Comparison of ENCODE assay signal across 15 cellular contexts in genomic region chr13:20404488-20405222, GRCh38.
DNase-seq lines count a peak whose midpoint lies in the region; ATAC-seq and TF ChIP-seq lines count a peak whose summit lies in the region.
"Had no signal": no experiment of that assay in that cellular context is flagged by ENCODE, and none has a peak within 500 bp of the region (broad histone marks: within the 10 kb centered on the region; RNA-seq: fewer than 3 reads in every experiment).

No MANE protein-coding gene starts in this region.

- intact Hi-C loops in esophagus squamous epithelium (cut with DNase I): no loop called here
- intact Hi-C loops in natural killer cell (cut with micrococcal nuclease): no loop called here

- no peak overlapping the region for H3K4me3 ChIP-seq in esophagus squamous epithelium
- no peak overlapping the region for H3K4me3 ChIP-seq in trophoblast cell (ENCODE audit: low read depth, low read length)

- H3K4me2 ChIP-seq in trophoblast cell (ENCODE audit: low read length): no peak overlapping the region

- H3K9me3 ChIP-seq in esophagus squamous epithelium (no peaks in the 10 kb centered on the region), trophoblast cell (ENCODE audit: insufficient read depth, low read depth, low read length) (no peaks in the 10 kb centered on the region)

- H3K4me1 ChIP-seq in esophagus squamous epithelium (peaks cover 32 to 77% (median 32%) of the 10 kb centered on the region in 3 donors), trophoblast cell (ENCODE audit: control insufficient read depth in 1 of 2, insufficient read depth in 2 of 2, low read length in 2 of 2) (peaks cover 35% of the 10 kb centered on the region in 2 experiments)

- no peaks in the 10 kb centered on the region for H3K27me3 ChIP-seq in esophagus squamous epithelium
- no peaks in the 10 kb centered on the region for H3K27me3 ChIP-seq in trophoblast cell (ENCODE audit: insufficient read depth, low read length)

- H2AFZ ChIP-seq in trophoblast cell (ENCODE audit: insufficient read depth, low read length, poor library complexity): no peak overlapping the region

- H3K36me3 ChIP-seq in esophagus squamous epithelium: peaks cover 0 to 13% (median 0%) of the 10 kb centered on the region in 3 donors
- no peaks in the 10 kb centered on the region for H3K36me3 ChIP-seq in trophoblast cell (ENCODE audit: control insufficient read depth in 1 of 2, insufficient read depth in 2 of 2, low read length in 2 of 2)

- H4K12ac ChIP-seq in trophoblast cell (ENCODE audit: low read depth, low read length): no peak overlapping the region

- no peak for TF ChIP-seq POLR2A in esophagus squamous epithelium (IDR thresholded peaks at IDR 0.05)

- ATAC-seq in stimulated activated naive B cell treated with anti-CD40 and anti-IgM and Interleukin-4, amounts not matched to agents 10 μg/mL and 1 μg/mL and 100 μg/mL, for 72 hours (replicated peaks): no peak
- no peak for ATAC-seq in natural killer cell
- ATAC-seq in stimulated activated naive CD8-positive, alpha-beta T cell treated with anti-CD3 and anti-CD28 coated beads, Interleukin-15, amount 100 ng/mL, for 72 hours: no peak
- ATAC-seq: HCT116 had no signal

- H3K14ac ChIP-seq in trophoblast cell (ENCODE audit: low read length): no peak overlapping the region

- no peak overlapping the region for H2BK5ac ChIP-seq in trophoblast cell (ENCODE audit: low read depth, low read length, poor library complexity)

- TF ChIP-seq CTCF in esophagus squamous epithelium (IDR thresholded peaks at IDR 0.05) (no peak), natural killer cell (IDR thresholded peaks at IDR 0.05) (no peak)

- no peaks in the 10 kb centered on the region for H3K27me3 Mint-ChIP-seq in activated T-cell treated with anti-CD3 and anti-CD28 coated beads, Interleukin-2, amount 50 U/mL, for 24 hours
- H3K27me3 Mint-ChIP-seq in stimulated activated naive B cell treated with anti-CD40 and anti-IgM and Interleukin-4, amounts not matched to agents 10 μg/mL and 1 μg/mL and 100 μg/mL, for 72 hours: no peaks in the 10 kb centered on the region
- no peaks in the 10 kb centered on the region for H3K27me3 Mint-ChIP-seq in natural killer cell (ENCODE audit: low read depth in 2 of 2)
- peaks cover 8% of the 10 kb centered on the region for H3K27me3 Mint-ChIP-seq in stimulated activated naive CD8-positive, alpha-beta T cell treated with anti-CD3 and anti-CD28 coated beads, Interleukin-15, amount 100 ng/mL, for 72 hours
- H3K27me3 Mint-ChIP-seq: CD4-positive, alpha-beta T cell had no signal

- no peak overlapping the region for H3K9ac ChIP-seq in trophoblast cell (ENCODE audit: low read length)

- no peak overlapping the region for H3K27ac Mint-ChIP-seq in activated T-cell treated with anti-CD3 and anti-CD28 coated beads, Interleukin-2, amount 50 U/mL, for 24 hours
- H3K27ac Mint-ChIP-seq in stimulated activated naive B cell treated with anti-CD40 and anti-IgM and Interleukin-4, amounts not matched to agents 10 μg/mL and 1 μg/mL and 100 μg/mL, for 72 hours: no peak overlapping the region
- no peak overlapping the region for H3K27ac Mint-ChIP-seq in natural killer cell
- H3K27ac Mint-ChIP-seq in stimulated activated naive CD8-positive, alpha-beta T cell treated with anti-CD3 and anti-CD28 coated beads, Interleukin-15, amount 100 ng/mL, for 72 hours: no peak overlapping the region
- H3K27ac Mint-ChIP-seq: CD4-positive, alpha-beta T cell had no signal

- H3K27ac ChIP-seq in esophagus squamous epithelium (peak overlapping the region in 3 of 4 donors; percentile 62 to 79 (median 70)), trophoblast cell (ENCODE audit: low read depth, low read length) (no peak overlapping the region)
- H3K27ac ChIP-seq: HL-60 had no signal

- H3K79me1 ChIP-seq in trophoblast cell (ENCODE audit: low read length): peaks cover 23% of the 10 kb centered on the region

- H4K8ac ChIP-seq in trophoblast cell (ENCODE audit: low read depth, low read length): no peak overlapping the region

- no peak overlapping the region for H3K4me3 Mint-ChIP-seq in activated T-cell treated with anti-CD3 and anti-CD28 coated beads, Interleukin-2, amount 50 U/mL, for 24 hours
- H3K4me3 Mint-ChIP-seq in stimulated activated naive B cell treated with anti-CD40 and anti-IgM and Interleukin-4, amounts not matched to agents 10 μg/mL and 1 μg/mL and 100 μg/mL, for 72 hours: no peak overlapping the region
- no peak overlapping the region for H3K4me3 Mint-ChIP-seq in natural killer cell
- no peak overlapping the region for H3K4me3 Mint-ChIP-seq in stimulated activated naive CD8-positive, alpha-beta T cell treated with anti-CD3 and anti-CD28 coated beads, Interleukin-15, amount 100 ng/mL, for 72 hours
- H3K4me3 Mint-ChIP-seq: CD4-positive, alpha-beta T cell had no signal

- H2AK5ac ChIP-seq in trophoblast cell (ENCODE audit: low read length): no peak overlapping the region

- no peak overlapping the region for H3K4ac ChIP-seq in trophoblast cell (ENCODE audit: low read depth, low read length)

- H3K4me1 Mint-ChIP-seq in activated T-cell treated with anti-CD3 and anti-CD28 coated beads, Interleukin-2, amount 50 U/mL, for 24 hours (ENCODE audit: low read depth): peaks cover 16% of the 10 kb centered on the region
- H3K4me1 Mint-ChIP-seq in stimulated activated naive B cell treated with anti-CD40 and anti-IgM and Interleukin-4, amounts not matched to agents 10 μg/mL and 1 μg/mL and 100 μg/mL, for 72 hours: peaks cover 0 to 6% of the 10 kb centered on the region in 2 donors
- peaks cover 7 to 10% of the 10 kb centered on the region in 2 donors for H3K4me1 Mint-ChIP-seq in natural killer cell
- peaks cover 28% of the 10 kb centered on the region for H3K4me1 Mint-ChIP-seq in stimulated activated naive CD8-positive, alpha-beta T cell treated with anti-CD3 and anti-CD28 coated beads, Interleukin-15, amount 100 ng/mL, for 72 hours

- peaks cover 5% of the 10 kb centered on the region for H3K36me3 Mint-ChIP-seq in activated T-cell treated with anti-CD3 and anti-CD28 coated beads, Interleukin-2, amount 50 U/mL, for 24 hours (ENCODE audit: low read depth)
- H3K36me3 Mint-ChIP-seq in stimulated activated naive B cell treated with anti-CD40 and anti-IgM and Interleukin-4, amounts not matched to agents 10 μg/mL and 1 μg/mL and 100 μg/mL, for 72 hours: peaks cover 1 to 5% of the 10 kb centered on the region in 2 donors
- no peaks in the 10 kb centered on the region for H3K36me3 Mint-ChIP-seq in natural killer cell

- 93 to 100% methylated on average over 1 to 10 of the region's 13 CpGs for WGBS in esophagus squamous epithelium, 2 donors
- WGBS in trophoblast cell (ENCODE audit: extremely low coverage, insufficient coverage, insufficient read length): no CpG with 5 or more reads among the region's 13 CpGs

- no peak overlapping the region for H3K23ac ChIP-seq in trophoblast cell (ENCODE audit: low read length)

- H2BK12ac ChIP-seq in trophoblast cell (ENCODE audit: low read length): no peak overlapping the region

- H3K18ac ChIP-seq in trophoblast cell (ENCODE audit: low read length): no peak overlapping the region

- H3K79me2 ChIP-seq in trophoblast cell (ENCODE audit: control insufficient read depth, insufficient read depth, low read length, poor library complexity): no peaks in the 10 kb centered on the region

- peak; percentile 7 for DNase-seq in activated T-cell treated with anti-CD3 and anti-CD28 coated beads, Interleukin-2, amount 50 U/mL, for 24 hours
- DNase-seq in activated T-cell treated with anti-CD3 and anti-CD28 coated beads for 4 hours (no peak), esophagus squamous epithelium (lab: John Stamatoyannopoulos, UW) (no peak), trophoblast cell (peak; percentile 54 to 85), natural killer cell (no peak), hepatic stellate cell (ENCODE audit: low spot score) (no peak)
- DNase-seq in stimulated activated naive B cell treated with anti-CD40 and anti-IgM and Interleukin-4, amounts not matched to agents 10 μg/mL and 1 μg/mL and 100 μg/mL, for 72 hours: no peak
- no peak for DNase-seq in stimulated activated naive CD8-positive, alpha-beta T cell treated with anti-CD3 and anti-CD28 coated beads, Interleukin-15, amount 100 ng/mL, for 72 hours
- DNase-seq: ACHN; C1 segment of cervical spinal cord; Calu3; CD4-positive, alpha-beta T cell; DMS 273 treated with DMSO at 0.1 percent for 48 hours had no signal

- no peak overlapping the region for H4K91ac ChIP-seq in trophoblast cell (ENCODE audit: low read depth, low read length)

- no peaks in the 10 kb centered on the region for H3K9me3 Mint-ChIP-seq in activated T-cell treated with anti-CD3 and anti-CD28 coated beads, Interleukin-2, amount 50 U/mL, for 24 hours
- H3K9me3 Mint-ChIP-seq in stimulated activated naive B cell treated with anti-CD40 and anti-IgM and Interleukin-4, amounts not matched to agents 10 μg/mL and 1 μg/mL and 100 μg/mL, for 72 hours: no peaks in the 10 kb centered on the region
- H3K9me3 Mint-ChIP-seq in natural killer cell: no peaks in the 10 kb centered on the region
- no peaks in the 10 kb centered on the region for H3K9me3 Mint-ChIP-seq in stimulated activated naive CD8-positive, alpha-beta T cell treated with anti-CD3 and anti-CD28 coated beads, Interleukin-15, amount 100 ng/mL, for 72 hours
- H3K9me3 Mint-ChIP-seq: CD4-positive, alpha-beta T cell had no signal

- H2BK120ac ChIP-seq in trophoblast cell (ENCODE audit: insufficient read depth, low read length, poor library complexity): no peak overlapping the region

Comparison
In these comparisons a context has a peak if more than half of its experiments do, and no peak if none do; other contexts are left out.
1. DNase-seq: peak in activated T-cell treated with anti-CD3 and anti-CD28 coated beads, Interleukin-2, amount 50 U/mL, for 24 hours (single experiment) and trophoblast cell (2 of 2); none in activated T-cell treated with anti-CD3 and anti-CD28 coated beads for 4 hours (single experiment), esophagus squamous epithelium (single experiment), stimulated activated naive B cell treated with anti-CD40 and anti-IgM and Interleukin-4, amounts not matched to agents 10 μg/mL and 1 μg/mL and 100 μg/mL, for 72 hours (single experiment), natural killer cell (single experiment), stimulated activated naive CD8-positive, alpha-beta T cell treated with anti-CD3 and anti-CD28 coated beads, Interleukin-15, amount 100 ng/mL, for 72 hours (0 of 2) and hepatic stellate cell (single experiment).